Comparison of ENCODE assay signal across 28 cellular contexts in the genomic region with DNA sequence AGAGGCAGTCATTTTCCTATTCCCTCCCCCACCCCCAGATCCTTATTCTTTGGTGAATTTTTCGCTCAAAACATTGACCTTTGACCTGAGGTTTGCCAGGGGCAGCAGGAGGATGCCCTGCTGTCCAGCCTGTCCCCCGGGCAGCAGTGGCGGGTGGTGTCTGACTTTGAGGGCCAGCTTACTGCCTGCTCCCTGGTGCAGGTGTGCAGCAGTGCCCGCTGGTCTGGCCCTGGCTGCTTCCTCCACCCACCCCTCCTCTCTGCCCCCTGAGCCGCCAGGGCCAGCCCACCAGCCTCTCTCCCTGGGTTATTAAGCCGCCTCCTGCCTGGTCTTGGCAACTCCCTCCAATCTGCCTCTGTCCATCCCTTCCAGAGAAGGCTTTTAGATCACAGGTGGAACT.
"Had no signal": no experiment of that assay in that cellular context is flagged by ENCODE, and none has a peak within 500 bp of the region (broad histone marks: within the 10 kb centered on the region; RNA-seq: fewer than 3 reads in every experiment).

No MANE protein-coding gene starts in this region.

- H3K27ac Mint-ChIP-seq: activated naive CD8-positive, alpha-beta T cell treated with anti-CD3 and anti-CD28 coated beads, Interleukin-2, amount 50 U/mL, for 24 hours; activated T-helper 1 cell treated with anti-CD3 and anti-CD28 coated beads, Interleukin-12 subunit alpha, Interleukin-12 subunit beta, Interleukin-2, Interleukin-4 antibody, amounts not matched to agents 30 ng/mL and 10 ng/mL and 1 ng/mL, durations not matched to agents 14 hours and 24 hours and 36 hours; natural killer cell treated with Interleukin-12 subunit alpha and Interleukin-12 subunit beta and Interleukin-15 and Interleukin-18, amount 100 ng/mL, for 72 hours; T-helper 17 cell had no signal

- H3K4me3 ChIP-seq: mucosa of descending colon, prostate gland, sigmoid colon, tibial nerve had no signal

- H3K4me3 Mint-ChIP-seq: activated naive CD8-positive, alpha-beta T cell treated with anti-CD3 and anti-CD28 coated beads, Interleukin-2, amount 50 U/mL, for 24 hours; activated T-helper 1 cell treated with anti-CD3 and anti-CD28 coated beads, Interleukin-12 subunit alpha, Interleukin-12 subunit beta, Interleukin-2, Interleukin-4 antibody, amounts not matched to agents 30 ng/mL and 10 ng/mL and 1 ng/mL, durations not matched to agents 14 hours and 24 hours and 36 hours; natural killer cell treated with Interleukin-12 subunit alpha and Interleukin-12 subunit beta and Interleukin-15 and Interleukin-18, amount 100 ng/mL, for 72 hours; T-helper 17 cell had no signal

- ATAC-seq: activated CD4-positive, CD25-positive, alpha-beta regulatory T cell treated with anti-CD3 and anti-CD28 coated beads, Interleukin-2, amount 50 U/mL, for 24 hours; activated naive CD8-positive, alpha-beta T cell treated with anti-CD3 and anti-CD28 coated beads, Interleukin-2, amount 50 U/mL, for 24 hours; esophagus mucosa; left lobe of liver; mucosa of descending colon; natural killer cell treated with Interleukin-12 subunit alpha and Interleukin-12 subunit beta and Interleukin-15 and Interleukin-18, amount 100 ng/mL, for 72 hours; T-helper 17 cell had no signal

- FAIRE-seq: small intestine had no signal

- H3K4me1 ChIP-seq: prostate gland had no signal

- H3K9me3 Mint-ChIP-seq: natural killer cell treated with Interleukin-12 subunit alpha and Interleukin-12 subunit beta and Interleukin-15 and Interleukin-18, amount 100 ng/mL, for 72 hours had no signal

- H3K27me3 Mint-ChIP-seq: activated naive CD8-positive, alpha-beta T cell treated with anti-CD3 and anti-CD28 coated beads, Interleukin-2, amount 50 U/mL, for 24 hours; T-helper 17 cell had no signal

- H3K27ac ChIP-seq: neutrophil, prostate gland, sigmoid colon, tibial nerve, WERI-Rb-1 had no signal

- H3K27me3 ChIP-seq: sigmoid colon, tibial nerve had no signal

- H3K36me3 Mint-ChIP-seq: natural killer cell treated with Interleukin-12 subunit alpha and Interleukin-12 subunit beta and Interleukin-15 and Interleukin-18, amount 100 ng/mL, for 72 hours had no signal

- H3K4me1 Mint-ChIP-seq: activated naive CD8-positive, alpha-beta T cell treated with anti-CD3 and anti-CD28 coated beads, Interleukin-2, amount 50 U/mL, for 24 hours had no signal

- DNase-seq: activated CD4-positive, alpha-beta T cell treated with anti-CD3 and anti-CD28 coated beads for 48 hours; activated CD4-positive, alpha-beta T cell treated with anti-CD3 and anti-CD28 coated beads, Interleukin-2, amount 50 U/mL, for 48 hours; activated CD8-positive, alpha-beta memory T cell treated with anti-CD3 and anti-CD28 coated beads, Interleukin-2, amount 50 U/mL, for 4 hours; activated gamma-delta T cell; activated naive CD4-positive, alpha-beta T cell treated with anti-CD3 and anti-CD28 coated beads, Interleukin-2, amount 50 U/mL, for 16 hours; activated naive CD8-positive, alpha-beta T cell treated with anti-CD3 and anti-CD28 coated beads, Interleukin-2, amount 50 U/mL, for 24 hours; activated T-cell treated with anti-CD3 and anti-CD28 coated beads, Interleukin-2, amount 50 U/mL, for 1 hour; amygdala; central memory CD4-positive, alpha-beta T cell; foreskin fibroblast; kidney glomerular epithelial cell; retina; sigmoid colon; small intestine; stimulated activated CD4-positive, alpha-beta T cell treated with anti-CD3 and anti-CD28 coated beads, Interleukin-2, amount 100 ng/mL, for 24 hours; stimulated activated naive CD4-positive, alpha-beta T cell; T-helper 17 cell; T1000; WERI-Rb-1 had no signal

- H3K36me3 ChIP-seq: neutrophil, prostate gland, sigmoid colon, tibial nerve, WERI-Rb-1 had no signal

- H3K9me3 ChIP-seq: mucosa of descending colon, neutrophil, prostate gland, sigmoid colon, tibial nerve had no signal
